Comparison of ENCODE assay signal across 8 cellular contexts in genomic region chr6:119129148-119129967, GRCh38. TPM values are rescaled to one million over a fixed set of nuclear protein-coding genes. Genes with fewer than 3 reads are reported as not detected.
DNase-seq lines count a peak whose midpoint lies in the region; ATAC-seq and TF ChIP-seq lines count a peak whose summit lies in the region.

No MANE protein-coding gene starts in this region.

- H3K4me1 ChIP-seq in NT2/D1 (ENCODE audit: insufficient read depth, insufficient read length) (no peaks in the 10 kb centered on the region), thyroid gland (no peaks in the 10 kb centered on the region)

- H3K36me3 ChIP-seq in NT2/D1 (ENCODE audit: insufficient read depth, insufficient read length, low read length) (no peaks in the 10 kb centered on the region), thyroid gland (no peaks in the 10 kb centered on the region)

- H3K9ac ChIP-seq in NT2/D1 (ENCODE audit: insufficient read length, low read depth): no peak overlapping the region

- no peak overlapping the region for H3K27ac ChIP-seq in thyroid gland

- intact Hi-C loops in thyroid gland (cut with DNase I): no loop called here

- TF ChIP-seq POLR2A in thyroid gland (IDR thresholded peaks at IDR 0.05): no peak

- ATAC-seq in GM21528 (IDR thresholded peaks at IDR 0.05; ENCODE audit: low FRiP score, unreplicated experiment): peak; percentile 79
- peak; percentile 91 for ATAC-seq in left lobe of liver

- TF ChIP-seq CTCF in thyroid gland (IDR thresholded peaks at IDR 0.05): peak; percentile 51 to 91 (median 68)

- H3K4me3 ChIP-seq in NT2/D1 (ENCODE audit: insufficient read length, low read depth): no peak overlapping the region
- no peak overlapping the region for H3K4me3 ChIP-seq in thyroid gland (replicated peaks in 1 of 3)

- DNase-seq in NCI-H2196 (lab: John Stamatoyannopoulos, UW; ENCODE audit: unreplicated experiment) (peak; percentile 71), NCI-H2196 treated with DMSO at 0.1 percent for 48 hours (lab: John Stamatoyannopoulos, UW; ENCODE audit: unreplicated experiment) (no peak), HT-29 (ENCODE audit: low spot score) (peak; percentile 87), NT2/D1 (ENCODE audit: low read depth, low spot score) (peak; percentile 59), left lobe of liver (ENCODE audit: low spot score) (no peak), thyroid gland (no peak)
- peak; percentile 40 for DNase-seq in central memory CD4-positive, alpha-beta T cell

- no peaks in the 10 kb centered on the region for H3K27me3 ChIP-seq in NT2/D1 (ENCODE audit: insufficient read depth, insufficient read length)
- H3K27me3 ChIP-seq in thyroid gland: no peaks in the 10 kb centered on the region

- WGBS in thyroid gland, 2 donors: 8 to 15% methylated on average over 4 of the region's 4 CpGs

- H3K9me3 ChIP-seq in NT2/D1 (ENCODE audit: insufficient read depth, low read length): no peaks in the 10 kb centered on the region
- no peaks in the 10 kb centered on the region for H3K9me3 ChIP-seq in thyroid gland

RNA-seq across cellular contexts. Expression of gene FAM184A, which starts 50.9 kb away (rescaled TPM):
- total RNA-seq in HT-29 (2014; rRNA removed; shearing (Covaris generic)): not detected in 2 replicates
- total RNA-seq in left lobe of liver: 3.8 TPM
- total RNA-seq in thyroid gland: 10 to 100 TPM; 19.3 to 37.1 (median 21.3) TPM

Comparison
In these comparisons a context has a peak if more than half of its experiments do, and no peak if none do; other contexts are left out.
1. DNase-seq: peak in NCI-H2196 (single experiment), HT-29 (single experiment), NT2/D1 (single experiment) and central memory CD4-positive, alpha-beta T cell (single experiment); none in NCI-H2196 treated with DMSO at 0.1 percent for 48 hours (single experiment), left lobe of liver (single experiment) and thyroid gland (0 of 2).